8 cellular contexts compared by ENCODE assay signal in genomic region chr19:41861098-41861768, GRCh38.
DNase-seq lines count a peak whose midpoint lies in the region; ATAC-seq and TF ChIP-seq lines count a peak whose summit lies in the region.

No MANE protein-coding gene starts in this region.

- peak; percentile 29 for DNase-seq in CD1c-positive myeloid dendritic cell (ENCODE audit: extremely low spot score)
- DNase-seq in MV-4-11 (lab: John Stamatoyannopoulos, UW) = peak; percentile 21
- no peak for DNase-seq in hippocampal formation (lab: John Stamatoyannopoulos, UW)
- DNase-seq in kidney tubule cell (ENCODE audit: low spot score) = no peak
- DNase-seq in NCI-H524 (lab: John Stamatoyannopoulos, UW) = no peak

- no peaks in the 10 kb centered on the region for H3K27me3 Mint-ChIP-seq in dendritic cell treated with granulocyte-macrophage colony-stimulating factor and Interleukin-4, amounts not matched to agents 40 ng/mL and 50 ng/mL, for 4 days
- no peaks in the 10 kb centered on the region for H3K27me3 Mint-ChIP-seq in nephron (ENCODE audit: low read depth)

- H3K9me3 Mint-ChIP-seq in dendritic cell treated with granulocyte-macrophage colony-stimulating factor and Interleukin-4, amounts not matched to agents 40 ng/mL and 50 ng/mL, for 4 days = no peaks in the 10 kb centered on the region
- no peaks in the 10 kb centered on the region for H3K9me3 Mint-ChIP-seq in nephron

- peaks cover 64% of the 10 kb centered on the region for H3K36me3 Mint-ChIP-seq in dendritic cell treated with granulocyte-macrophage colony-stimulating factor and Interleukin-4, amounts not matched to agents 40 ng/mL and 50 ng/mL, for 4 days (ENCODE audit: low read depth)
- peaks cover 48% of the 10 kb centered on the region for H3K36me3 Mint-ChIP-seq in nephron (ENCODE audit: low read depth)

- no peak for ATAC-seq in HG03432 (IDR thresholded peaks at IDR 0.05; ENCODE audit: unreplicated experiment)

- no peak for TF ChIP-seq CTCF in nephron (IDR thresholded peaks at IDR 0.05; ENCODE audit: unreplicated experiment in 3 of 3)

- H3K4me3 Mint-ChIP-seq in dendritic cell treated with granulocyte-macrophage colony-stimulating factor and Interleukin-4, amounts not matched to agents 40 ng/mL and 50 ng/mL, for 4 days = peak overlapping the region; percentile 96
- H3K4me3 Mint-ChIP-seq in nephron = peak overlapping the region; percentile 95 to 97 (median 96)

- peak overlapping the region; percentile 94 for H3K27ac Mint-ChIP-seq in dendritic cell treated with granulocyte-macrophage colony-stimulating factor and Interleukin-4, amounts not matched to agents 40 ng/mL and 50 ng/mL, for 4 days
- H3K27ac Mint-ChIP-seq in nephron = peak overlapping the region; percentile 83 to 96 (median 93)

- peaks cover 56% of the 10 kb centered on the region for H3K4me1 Mint-ChIP-seq in dendritic cell treated with granulocyte-macrophage colony-stimulating factor and Interleukin-4, amounts not matched to agents 40 ng/mL and 50 ng/mL, for 4 days (ENCODE audit: low read depth)
- H3K4me1 Mint-ChIP-seq in nephron = peaks cover 37% of the 10 kb centered on the region

- intact Hi-C loops in dendritic cell treated with granulocyte-macrophage colony-stimulating factor and Interleukin-4, amounts not matched to agents 40 ng/mL and 50 ng/mL, for 4 days (cut with micrococcal nuclease) = no loop called here

Comparison
In these comparisons a context has a peak if more than half of its experiments do, and no peak if none do; other contexts are left out.
1. DNase-seq: peak in CD1c-positive myeloid dendritic cell (single experiment) and MV-4-11 (single experiment); none in hippocampal formation (0 of 2), kidney tubule cell (single experiment) and NCI-H524 (0 of 2).